8 cellular contexts compared by ENCODE assay signal in genomic region chr7:44489955-44490350, GRCh38. TPM values are rescaled to one million over a fixed set of nuclear protein-coding genes. Genes with fewer than 3 reads are reported as not detected.
DNase-seq lines count a peak whose midpoint lies in the region; ATAC-seq and TF ChIP-seq lines count a peak whose summit lies in the region.

No MANE protein-coding gene starts in this region.

- peak; percentile 9 for ATAC-seq in GM21515 (IDR thresholded peaks at IDR 0.05; ENCODE audit: unreplicated experiment)

- H4K91ac ChIP-seq in neuronal stem cell (ENCODE audit: low read depth, low read length, poor library complexity), result peak overlapping the region; percentile 78

- H3K27me3 ChIP-seq in esophagus squamous epithelium, result peaks cover 0 to 11% (median 0%) of the 10 kb centered on the region in 4 donors
- no peaks in the 10 kb centered on the region for H3K27me3 ChIP-seq in neuronal stem cell (ENCODE audit: control insufficient read depth in 3 of 3, insufficient read depth in 3 of 3, low read depth in 1 of 3, low read length in 3 of 3)

- H2BK12ac ChIP-seq in neuronal stem cell (ENCODE audit: low read length), result no peak overlapping the region

- no peak overlapping the region for H4K8ac ChIP-seq in neuronal stem cell (ENCODE audit: low read depth, low read length)

- intact Hi-C loops in esophagus squamous epithelium (cut with DNase I), result loop anchor here (5.0 kb wide), 1 partner anchor 77 kb away; no protein-coding TSS in a partner anchor

- WGBS in esophagus squamous epithelium, 2 donors, result 0% methylated on average over 4 to 10 of the region's 19 CpGs
- no CpG with 5 or more reads among the region's 19 CpGs for WGBS in neuronal stem cell (ENCODE audit: extremely low coverage in 2 of 2, insufficient read length in 2 of 2, insufficient replicate concordance in 1 of 2), 2 donors

- H3K4me2 ChIP-seq in neuronal stem cell (ENCODE audit: insufficient read depth, low read length, poor library complexity, severe bottlenecking), result peak overlapping the region; percentile 83

- no peak for TF ChIP-seq CTCF in esophagus squamous epithelium (IDR thresholded peaks at IDR 0.05)

- H2AK5ac ChIP-seq in neuronal stem cell (ENCODE audit: low read depth, low read length), result no peak overlapping the region

- peak overlapping the region; percentile 94 for H3K18ac ChIP-seq in neuronal stem cell (ENCODE audit: low read length)

- peak overlapping the region; percentile 96 for H3K23ac ChIP-seq in neuronal stem cell (ENCODE audit: low read depth, low read length, poor library complexity)

- peak overlapping the region; percentile 83 for H2BK5ac ChIP-seq in neuronal stem cell (ENCODE audit: low read length)

- H3K4me3 ChIP-seq in esophagus squamous epithelium, result peak overlapping the region; percentile 60 to 85 (median 77)
- peak overlapping the region; percentile 93 to 97 for H3K4me3 ChIP-seq in neuronal stem cell (ENCODE audit: low read length in 2 of 2)

- H3K27ac ChIP-seq in esophagus squamous epithelium (peak overlapping the region; percentile 94 to 99 (median 97)), neuronal stem cell (replicated peaks; ENCODE audit: low read length) (peak overlapping the region; percentile 99)

- no peak overlapping the region for H2BK120ac ChIP-seq in neuronal stem cell (ENCODE audit: low read depth, low read length)

- peak overlapping the region; percentile 47 for H3K14ac ChIP-seq in neuronal stem cell (ENCODE audit: low read length)

- H2AFZ ChIP-seq in neuronal stem cell (ENCODE audit: low read length), result peak overlapping the region; percentile 98

- peaks cover 10% of the 10 kb centered on the region for H3K79me1 ChIP-seq in neuronal stem cell (ENCODE audit: low read depth, low read length)

- no peak overlapping the region for H2BK15ac ChIP-seq in neuronal stem cell (ENCODE audit: low read length)

- H3K9me3 ChIP-seq in esophagus squamous epithelium (no peaks in the 10 kb centered on the region), neuronal stem cell (replicated peaks in 1 of 2; ENCODE audit: control insufficient read depth in 2 of 2, insufficient read depth in 1 of 2, low read depth in 1 of 2, low read length in 2 of 2) (peaks cover 0 to under 1% of the 10 kb centered on the region in 2 donors)

- peak overlapping the region; percentile 97 for H3K9ac ChIP-seq in neuronal stem cell (ENCODE audit: low read depth, low read length, poor library complexity)

- H3K4me1 ChIP-seq in esophagus squamous epithelium (peaks cover 6 to 53% (median 31%) of the 10 kb centered on the region in 3 donors), neuronal stem cell (ENCODE audit: control insufficient read depth in 2 of 2, insufficient read depth in 1 of 2, low read depth in 1 of 2, low read length in 2 of 2) (peaks cover 5 to 6% of the 10 kb centered on the region in 2 donors)

- TF ChIP-seq POLR2A in esophagus squamous epithelium (IDR thresholded peaks at IDR 0.05), result no peak

- DNase-seq in GM03348 (ENCODE audit: low spot score) (peak; percentile 36), HuH-7 (ENCODE audit: low spot score) (peak; percentile 28), esophagus squamous epithelium (lab: John Stamatoyannopoulos, UW) (no peak), neuronal stem cell (ENCODE audit: low spot score) (no peak), HK-2 (ENCODE audit: unreplicated experiment) (no peak), NCI-H526 treated with DMSO at 0.1 percent for 48 hours (lab: John Stamatoyannopoulos, UW) (no peak)
- peak; percentile 37 for DNase-seq in activated CD4-positive, alpha-beta T cell treated with anti-CD3 and anti-CD28 coated beads, Interleukin-2, amount 50 U/mL, for 1 hour

- H3K36me3 ChIP-seq in esophagus squamous epithelium, result peaks cover 0 to 3% (median under 1%) of the 10 kb centered on the region in 3 donors
- H3K36me3 ChIP-seq in neuronal stem cell (replicated peaks in 1 of 2; ENCODE audit: control insufficient read depth in 2 of 2, insufficient read depth in 2 of 2, low read length in 2 of 2), result peaks cover 7 to 35% of the 10 kb centered on the region in 2 donors

- no peak overlapping the region for H3K4ac ChIP-seq in neuronal stem cell (ENCODE audit: low read length)

RNA-seq across cellular contexts. Expression of gene NUDCD3, which starts 0.5 kb away (rescaled TPM):
- total RNA-seq in esophagus squamous epithelium, result 10 to 100 TPM; 33.5 to 54.0 (median 47.0) TPM
- 37.7 TPM for polyA plus RNA-seq in neuronal stem cell (2013, experiment 1 of 2)
- polyA plus RNA-seq in neuronal stem cell (2013, experiment 2 of 2), result 37.7 TPM

RNA-seq across cellular contexts. Expression of gene NPC1L1, which starts 51.2 kb away (rescaled TPM):
- total RNA-seq in esophagus squamous epithelium, result under 1 TPM in 2 of 4 donors, not detected in 2; 0.08 to 0.19 TPM
- polyA plus RNA-seq in neuronal stem cell (2013, experiment 1 of 2), result 0.14 TPM
- 0.15 TPM for polyA plus RNA-seq in neuronal stem cell (2013, experiment 2 of 2)

Comparison
In these comparisons a context has a peak if more than half of its experiments do, and no peak if none do; other contexts are left out.
1. DNase-seq: peak in GM03348 (single experiment), HuH-7 (single experiment) and activated CD4-positive, alpha-beta T cell treated with anti-CD3 and anti-CD28 coated beads, Interleukin-2, amount 50 U/mL, for 1 hour (single experiment); none in esophagus squamous epithelium (single experiment), neuronal stem cell (single experiment), HK-2 (single experiment) and NCI-H526 treated with DMSO at 0.1 percent for 48 hours (single experiment).